ENCODE assay signal across 25 cellular contexts in genomic region chr15:40090774-40091455, GRCh38. TPM values are rescaled to one million over a fixed set of nuclear protein-coding genes. Genes with fewer than 3 reads are reported as not detected.
A peak's percentile ranks its signal among the peaks of the same experiment; 100 is the strongest.
DNase-seq lines count a peak whose midpoint lies in the region; ATAC-seq, FAIRE-seq and TF ChIP-seq lines count a peak whose summit lies in the region.
"Had no signal": no experiment of that assay in that cellular context is flagged by ENCODE, and none has a peak within 500 bp of the region (broad histone marks: within the 10 kb centered on the region; RNA-seq: fewer than 3 reads in every experiment).

No MANE protein-coding gene starts in this region.

- H3K4me1 ChIP-seq in HepG2 (ENCODE audit: insufficient read depth, low read length) (peaks cover 95% of the 10 kb centered on the region), right lobe of liver (peaks cover 0 to 42% (median 23%) of the 10 kb centered on the region in 4 donors), endodermal cell (ENCODE audit: control insufficient read depth, insufficient read depth, low read length) (peaks cover 65% of the 10 kb centered on the region), neuronal stem cell (ENCODE audit: control insufficient read depth in 2 of 2, insufficient read depth in 1 of 2, low read depth in 1 of 2, low read length in 2 of 2) (peaks cover 58 to 67% of the 10 kb centered on the region in 2 donors)

- no peak overlapping the region for H3K14ac ChIP-seq in neuronal stem cell (ENCODE audit: low read length)

- H3K4me3 Mint-ChIP-seq in endodermal cell (peak overlapping the region; percentile 28), CD14-positive monocyte (no peak overlapping the region)
- no peak overlapping the region for H3K4me3 Mint-ChIP-seq in activated CD4-positive, alpha-beta memory T cell treated with anti-CD3 and anti-CD28 coated beads, Interleukin-2, amount 10 ng/mL, durations not matched to agents 7 days and 5 days
- H3K4me3 Mint-ChIP-seq: CD4-positive, CD25-positive, alpha-beta regulatory T cell had no signal

- H2BK15ac ChIP-seq in neuronal stem cell (ENCODE audit: low read length), result no peak overlapping the region

- ATAC-seq in HepG2 (no peak), right lobe of liver (no peak), HG02981 (IDR thresholded peaks at IDR 0.05; ENCODE audit: unreplicated experiment) (no peak), HG03442 (IDR thresholded peaks at IDR 0.05; ENCODE audit: unreplicated experiment) (no peak)
- ATAC-seq: esophagus mucosa, mucosa of descending colon, PC-3 had no signal

- H3K27ac ChIP-seq in HepG2 (ENCODE audit: extremely low read length, insufficient read depth, low read length) (no peak overlapping the region), right lobe of liver (no peak overlapping the region), endodermal cell (ENCODE audit: low read depth, low read length) (no peak overlapping the region), neuronal stem cell (replicated peaks; ENCODE audit: low read length) (no peak overlapping the region)

- H4K91ac ChIP-seq in neuronal stem cell (ENCODE audit: low read depth, low read length, poor library complexity), result no peak overlapping the region

- H3K4me2 ChIP-seq in HepG2 (ENCODE audit: low read depth, low read length) (no peak overlapping the region), neuronal stem cell (ENCODE audit: insufficient read depth, low read length, poor library complexity, severe bottlenecking) (no peak overlapping the region)

- no peaks in the 10 kb centered on the region for H3K9me3 ChIP-seq in HepG2 (ENCODE audit: low read length)
- no peaks in the 10 kb centered on the region for H3K9me3 ChIP-seq in right lobe of liver
- no peaks in the 10 kb centered on the region for H3K9me3 ChIP-seq in endodermal cell (ENCODE audit: control insufficient read depth, low read length)
- no peaks in the 10 kb centered on the region for H3K9me3 ChIP-seq in neuronal stem cell (replicated peaks in 1 of 2; ENCODE audit: control insufficient read depth in 2 of 2, insufficient read depth in 1 of 2, low read depth in 1 of 2, low read length in 2 of 2)
- H3K9me3 ChIP-seq: mucosa of descending colon had no signal

- POLR2A ChIA-PET in HepG2 (lab: Yijun Ruan, JAX), result interaction anchor here (1.2 to 15.1 kb wide), 4 partner anchors 8 to 21 kb away, joined by 5 to 371 read pairs (median 51); partner anchors contain the start of gene BMF
- POLR2A ChIA-PET in activated CD4-positive, alpha-beta memory T cell treated with anti-CD3 and anti-CD28 coated beads, Interleukin-2, amount 10 ng/mL, durations not matched to agents 7 days and 5 days (lab: Charles Lee), result interaction anchor here (1.5 kb wide), 1 partner anchor 8 kb away, joined by 4 read pairs; no protein-coding TSS in a partner anchor

- BruUV-seq in HepG2 (replicated peaks; lab: Mats Ljungman, UMichigan), result TSS peak; percentile 8

- WGBS in HepG2 (ENCODE audit: low lambda C conversion rate), result 97% methylated on average over 8 of the region's 14 CpGs
- WGBS in right lobe of liver (ENCODE audit: insufficient coverage, low coverage, low lambda C conversion rate, missing lambda C conversion rate), result 80% methylated on average over 1 of the region's 14 CpGs
- 88 to 94% methylated on average over 8 to 14 of the region's 14 CpGs for WGBS in endodermal cell (ENCODE audit: insufficient coverage in 1 of 2, insufficient read length in 1 of 2), 2 experiments
- WGBS in neuronal stem cell (ENCODE audit: extremely low coverage in 2 of 2, insufficient read length in 2 of 2, insufficient replicate concordance in 1 of 2), 2 donors, result no CpG with 5 or more reads among the region's 14 CpGs

- H2BK5ac ChIP-seq in neuronal stem cell (ENCODE audit: low read length), result peak overlapping the region; percentile 11

- H3K36me3 Mint-ChIP-seq in endodermal cell (ENCODE audit: low read depth) (peaks cover 26% of the 10 kb centered on the region), CD14-positive monocyte (peaks cover 56% of the 10 kb centered on the region in 2 donors)
- peaks cover 4% of the 10 kb centered on the region for H3K36me3 Mint-ChIP-seq in activated CD4-positive, alpha-beta memory T cell treated with anti-CD3 and anti-CD28 coated beads, Interleukin-2, amount 10 ng/mL, durations not matched to agents 7 days and 5 days (ENCODE audit: low read depth)

- peaks cover 77% of the 10 kb centered on the region for H3K4me1 Mint-ChIP-seq in endodermal cell
- H3K4me1 Mint-ChIP-seq in CD14-positive monocyte, result peaks cover 48% of the 10 kb centered on the region
- H3K4me1 Mint-ChIP-seq in activated CD4-positive, alpha-beta memory T cell treated with anti-CD3 and anti-CD28 coated beads, Interleukin-2, amount 10 ng/mL, durations not matched to agents 7 days and 5 days, result peaks cover 24% of the 10 kb centered on the region

- no peak overlapping the region for H4K8ac ChIP-seq in neuronal stem cell (ENCODE audit: low read depth, low read length)

- in situ Hi-C loops in HepG2 (cut with HindIII; ENCODE audit: extremely low pct_ligation_motif_present, low pct_unique_long_range_greater_than_20kb), result no loop called here

- TF ChIP-seq EP300 in HepG2 (IDR thresholded peaks at IDR 0.05; ENCODE audit: low read depth in 2 of 2, low read length in 2 of 2) (no peak), HepG2 (CRISPR knock-in tag; IDR thresholded peaks at IDR 0.05; ENCODE audit: borderline replicate concordance) (no peak)

- no peaks in the 10 kb centered on the region for H4K20me1 ChIP-seq in HepG2 (ENCODE audit: insufficient read depth, low read length)

- H3K9ac ChIP-seq in HepG2 (ENCODE audit: insufficient read depth, low read depth, low read length), result no peak overlapping the region
- no peak overlapping the region for H3K9ac ChIP-seq in endodermal cell (ENCODE audit: extremely low read depth, low read length, poor library complexity, severe bottlenecking)
- no peak overlapping the region for H3K9ac ChIP-seq in neuronal stem cell (ENCODE audit: low read depth, low read length, poor library complexity)

- no peak overlapping the region for H3K4me3 ChIP-seq in HepG2 (replicated peaks in 1 of 3; ENCODE audit: insufficient read depth in 1 of 3, low read depth in 2 of 3, low read length in 3 of 3)
- no peak overlapping the region for H3K4me3 ChIP-seq in right lobe of liver
- no peak overlapping the region for H3K4me3 ChIP-seq in endodermal cell (ENCODE audit: low read length)
- no peak overlapping the region for H3K4me3 ChIP-seq in neuronal stem cell (ENCODE audit: low read length in 2 of 2)
- H3K4me3 ChIP-seq: mucosa of descending colon had no signal

- H3K36me3 ChIP-seq in HepG2 (replicated peaks in 1 of 2; ENCODE audit: control insufficient read depth in 1 of 2, insufficient read depth in 2 of 2, low read length in 2 of 2), result peaks cover 0 to 9% of the 10 kb centered on the region in 2 experiments; a peak in 3 of 5 replicates
- H3K36me3 ChIP-seq in right lobe of liver, result no peaks in the 10 kb centered on the region
- peaks cover 15% of the 10 kb centered on the region for H3K36me3 ChIP-seq in endodermal cell (ENCODE audit: control insufficient read depth, insufficient read depth, low read length)
- no peaks in the 10 kb centered on the region for H3K36me3 ChIP-seq in neuronal stem cell (replicated peaks in 1 of 2; ENCODE audit: control insufficient read depth in 2 of 2, insufficient read depth in 2 of 2, low read length in 2 of 2)
- H3K36me3 ChIP-seq: WERI-Rb-1 had no signal

- H3K18ac ChIP-seq in neuronal stem cell (ENCODE audit: low read length), result peak overlapping the region; percentile 9

- no peaks in the 10 kb centered on the region for H3K79me2 ChIP-seq in HepG2 (ENCODE audit: insufficient read depth, low read length)

- no peaks in the 10 kb centered on the region for H3K27me3 Mint-ChIP-seq in endodermal cell (ENCODE audit: insufficient read depth)
- H3K27me3 Mint-ChIP-seq in CD14-positive monocyte (ENCODE audit: low read depth in 3 of 3), result peaks cover 0 to 2% (median 1%) of the 10 kb centered on the region in 3 donors
- peaks cover 2% of the 10 kb centered on the region for H3K27me3 Mint-ChIP-seq in activated CD4-positive, alpha-beta memory T cell treated with anti-CD3 and anti-CD28 coated beads, Interleukin-2, amount 10 ng/mL, durations not matched to agents 7 days and 5 days
- H3K27me3 Mint-ChIP-seq: CD4-positive, CD25-positive, alpha-beta regulatory T cell had no signal

- H3K9me3 Mint-ChIP-seq in endodermal cell, result no peaks in the 10 kb centered on the region
- H3K9me3 Mint-ChIP-seq in CD14-positive monocyte, result no peaks in the 10 kb centered on the region
- H3K9me3 Mint-ChIP-seq in activated CD4-positive, alpha-beta memory T cell treated with anti-CD3 and anti-CD28 coated beads, Interleukin-2, amount 10 ng/mL, durations not matched to agents 7 days and 5 days, result no peaks in the 10 kb centered on the region
- H3K9me3 Mint-ChIP-seq: CD4-positive, CD25-positive, alpha-beta regulatory T cell had no signal

- H2BK120ac ChIP-seq in neuronal stem cell (ENCODE audit: low read depth, low read length), result no peak overlapping the region

- DNase-seq in HepG2 (ENCODE audit: low spot score) (no peak), right lobe of liver (no peak), endodermal cell (no peak), neuronal stem cell (ENCODE audit: low spot score) (no peak), CD14-positive monocyte (ENCODE audit: low spot score) (no peak)
- DNase-seq in activated CD4-positive, alpha-beta memory T cell treated with anti-CD3 and anti-CD28 coated beads, Interleukin-2, amount 10 ng/mL, durations not matched to agents 7 days and 5 days, result no peak
- DNase-seq: ACHN; activated CD4-positive, alpha-beta T cell treated with anti-CD3 and anti-CD28 coated beads, Interleukin-2, amount 50 U/mL, for 48 hours; amniotic stem cell; CD4-positive, CD25-positive, alpha-beta regulatory T cell; DMS153; GDM1; KG1; mucosa of descending colon; NCI-H187; NCI-H2227 treated with DMSO at 0.1 percent for 48 hours; NCI-H774; nucleus accumbens; PC-3; stimulated activated CD4-positive, alpha-beta T cell treated with anti-CD3 and anti-CD28 coated beads, Interleukin-12 subunit alpha, Interleukin-12 subunit beta, amount 100 ng/mL, for 4 hours had no signal

- H3K27me3 ChIP-seq in HepG2 (ENCODE audit: control insufficient read depth in 1 of 2, insufficient read depth in 2 of 2, low read length in 2 of 2) (no peaks in the 10 kb centered on the region), right lobe of liver (no peaks in the 10 kb centered on the region), endodermal cell (ENCODE audit: control insufficient read depth, insufficient read depth, low read length, poor library complexity, severe bottlenecking) (no peaks in the 10 kb centered on the region), neuronal stem cell (ENCODE audit: control insufficient read depth in 3 of 3, insufficient read depth in 3 of 3, low read depth in 1 of 3, low read length in 3 of 3) (peaks cover 0 to 21% (median 0%) of the 10 kb centered on the region in 3 experiments)

- H3K23ac ChIP-seq in neuronal stem cell (ENCODE audit: low read depth, low read length, poor library complexity), result no peak overlapping the region

- H2BK12ac ChIP-seq in neuronal stem cell (ENCODE audit: low read length), result no peak overlapping the region

- intact Hi-C loops in HepG2 (cut with micrococcal nuclease; ENCODE audit: unreplicated experiment), result no loop called here
- intact Hi-C loops in right lobe of liver (cut with DNase I), result no loop called here
- intact Hi-C loops in CD14-positive monocyte (cut with micrococcal nuclease), result no loop called here

- H2AK5ac ChIP-seq in neuronal stem cell (ENCODE audit: low read depth, low read length), result no peak overlapping the region

- H2AFZ ChIP-seq in HepG2 (ENCODE audit: low read length) (no peak overlapping the region), neuronal stem cell (ENCODE audit: low read length) (no peak overlapping the region)

- TF ChIP-seq POLR2A in HepG2 (IDR thresholded peaks at IDR 0.05; ENCODE audit: insufficient read depth in 1 of 2, low read depth in 2 of 2, low read length in 2 of 2), result no peak
- no peak for TF ChIP-seq POLR2A in right lobe of liver (IDR thresholded peaks at IDR 0.05)

- no peak for FAIRE-seq in HepG2 (lab: Jason Lieb, UNC)
- FAIRE-seq: frontal cortex had no signal

- H3K4ac ChIP-seq in neuronal stem cell (ENCODE audit: low read length), result no peak overlapping the region

- TF ChIP-seq RAD21 in HepG2 (CRISPR knock-in tag; IDR thresholded peaks at IDR 0.05), result no peak

- TF ChIP-seq CTCF in HepG2 (CRISPR knock-in tag; IDR thresholded peaks at IDR 0.05) (no peak), right lobe of liver (IDR thresholded peaks at IDR 0.05) (no peak), endodermal cell (conservative IDR thresholded peaks at IDR 0.05) (no peak), CD14-positive monocyte (IDR thresholded peaks at IDR 0.05) (no peak)

- H3K79me1 ChIP-seq in neuronal stem cell (ENCODE audit: low read depth, low read length), result no peaks in the 10 kb centered on the region

- CTCF ChIA-PET in HepG2 (lab: Yijun Ruan, JAX; ENCODE audit: low intra/inter-chr PET ratio, low total read pairs), result no interaction called here
- CTCF ChIA-PET in activated CD4-positive, alpha-beta memory T cell treated with anti-CD3 and anti-CD28 coated beads, Interleukin-2, amount 10 ng/mL, durations not matched to agents 7 days and 5 days (lab: Charles Lee), result interaction anchor here (1.0 kb wide), 1 partner anchor 14 kb away, joined by 3 read pairs; no protein-coding TSS in a partner anchor

- peak overlapping the region; percentile 86 for H3K27ac Mint-ChIP-seq in endodermal cell
- no peak overlapping the region for H3K27ac Mint-ChIP-seq in CD14-positive monocyte
- no peak overlapping the region for H3K27ac Mint-ChIP-seq in activated CD4-positive, alpha-beta memory T cell treated with anti-CD3 and anti-CD28 coated beads, Interleukin-2, amount 10 ng/mL, durations not matched to agents 7 days and 5 days
- H3K27ac Mint-ChIP-seq: CD4-positive, CD25-positive, alpha-beta regulatory T cell had no signal

RNA-seq across cellular contexts. Expression of gene BMF, which starts 17.8 kb away (rescaled TPM):
- total RNA-seq in HepG2 (2016; rRNA removed; fragmentation: Illumina TruSeq; extraction: Trizol), result 5.4 and 8.7 TPM in 2 replicates
- 0.88 and 1.0 TPM in 2 replicates for total RNA-seq in HepG2 (2016; cell fraction: cytosol; rRNA removed; fragmentation: Illumina TruSeq; extraction: Trizol; ENCODE audit: low read depth)
- 5.1 and 9.6 TPM in 2 replicates for total RNA-seq in HepG2 (2016; cell fraction: insoluble cytoplasmic fraction; rRNA removed; fragmentation: Illumina TruSeq; extraction: Trizol)
- total RNA-seq in HepG2 (2016; cell fraction: membrane; rRNA removed; fragmentation: Illumina TruSeq; extraction: Trizol), result 2.8 and 3.2 TPM in 2 replicates
- total RNA-seq in HepG2 (2016; cell fraction: nucleus; rRNA removed; fragmentation: Illumina TruSeq; extraction: Trizol), result 11.8 and 14.8 TPM in 2 replicates
- polyA plus RNA-seq in HepG2 (2011; rRNA removed), result 15.9 and 32.7 TPM in 2 replicates
- 12.2 and 20.6 TPM in 2 replicates for polyA plus RNA-seq in HepG2 (2011; cell fraction: cytosol; rRNA removed)
- 28.3 and 48.7 TPM in 2 replicates for polyA plus RNA-seq in HepG2 (2011; cell fraction: nucleus; rRNA removed)
- 14.9 and 27.8 TPM in 2 replicates for polyA plus RNA-seq in HepG2 (2012)
- 0.38 and 0.44 TPM in 2 replicates for polyA plus RNA-seq in HepG2 (2016; cell fraction: cytosol; fragmentation: Illumina TruSeq; extraction: Trizol; ENCODE audit: low read depth)
- 4.3 and 4.9 TPM in 2 replicates for polyA plus RNA-seq in HepG2 (2016; cell fraction: insoluble cytoplasmic fraction; fragmentation: Illumina TruSeq; extraction: Trizol; ENCODE audit: low read depth)
- polyA plus RNA-seq in HepG2 (2016; cell fraction: membrane; fragmentation: Illumina TruSeq; extraction: Trizol; ENCODE audit: low read depth), result 0.95 and 1.0 TPM in 2 replicates
- 13.0 and 15.3 TPM in 2 replicates for polyA plus RNA-seq in HepG2 (2016; cell fraction: nucleus; fragmentation: Illumina TruSeq; extraction: Trizol; ENCODE audit: insufficient read depth, low read depth)
- polyA minus RNA-seq in HepG2 (2011; rRNA and poly(A)+ RNA removed; ENCODE audit: low replicate concordance), result 3.0 and 44.4 TPM in 2 replicates
- polyA minus RNA-seq in HepG2 (2011; cell fraction: cytosol; rRNA and poly(A)+ RNA removed), result 11.2 and 23.6 TPM in 2 replicates
- polyA minus RNA-seq in HepG2 (2011; cell fraction: nucleus; rRNA and poly(A)+ RNA removed), result 23.4 and 35.4 TPM in 2 replicates
- 1 to 10 TPM; 1.7 to 7.3 (median 3.4) TPM for total RNA-seq in right lobe of liver
- 10 to 100 TPM; 48.3 to 53.5 TPM for total RNA-seq in endodermal cell
- polyA plus RNA-seq in endodermal cell (2013, experiment 1 of 2), result 42.5 TPM
- polyA plus RNA-seq in endodermal cell (2013, experiment 2 of 2), result 44.3 TPM
- polyA plus RNA-seq in neuronal stem cell (2013, experiment 1 of 2), result 6.6 TPM
- 6.6 TPM for polyA plus RNA-seq in neuronal stem cell (2013, experiment 2 of 2)
- 1 to 10 TPM; 5.6 to 6.5 TPM for polyA plus RNA-seq in CD14-positive monocyte
- 10 to 100 TPM; 25.7 to 30.2 TPM for total RNA-seq in activated CD4-positive, alpha-beta memory T cell treated with anti-CD3 and anti-CD28 coated beads, Interleukin-2, amount 10 ng/mL, durations not matched to agents 7 days and 5 days

RNA-seq across cellular contexts. Expression of gene SRP14, which starts 51.9 kb away (rescaled TPM):
- 208 and 346 TPM in 2 replicates for total RNA-seq in HepG2 (2016; rRNA removed; fragmentation: Illumina TruSeq; extraction: Trizol)
- 41.2 and 44.6 TPM in 2 replicates for total RNA-seq in HepG2 (2016; cell fraction: cytosol; rRNA removed; fragmentation: Illumina TruSeq; extraction: Trizol; ENCODE audit: low read depth)
- total RNA-seq in HepG2 (2016; cell fraction: insoluble cytoplasmic fraction; rRNA removed; fragmentation: Illumina TruSeq; extraction: Trizol), result 215 and 364 TPM in 2 replicates
- 66.6 and 67.3 TPM in 2 replicates for total RNA-seq in HepG2 (2016; cell fraction: membrane; rRNA removed; fragmentation: Illumina TruSeq; extraction: Trizol)
- total RNA-seq in HepG2 (2016; cell fraction: nucleus; rRNA removed; fragmentation: Illumina TruSeq; extraction: Trizol), result 83.4 and 83.7 TPM in 2 replicates
- 257 and 356 TPM in 2 replicates for polyA plus RNA-seq in HepG2 (2011; rRNA removed)
- 182 and 220 TPM in 2 replicates for polyA plus RNA-seq in HepG2 (2011; cell fraction: cytosol; rRNA removed)
- polyA plus RNA-seq in HepG2 (2011; cell fraction: nucleus; rRNA removed), result 51.4 and 52.1 TPM in 2 replicates
- polyA plus RNA-seq in HepG2 (2012), result 184 and 206 TPM in 2 replicates
- polyA plus RNA-seq in HepG2 (2016; cell fraction: cytosol; fragmentation: Illumina TruSeq; extraction: Trizol; ENCODE audit: low read depth), result 72.3 and 76.1 TPM in 2 replicates
- polyA plus RNA-seq in HepG2 (2016; cell fraction: insoluble cytoplasmic fraction; fragmentation: Illumina TruSeq; extraction: Trizol; ENCODE audit: low read depth), result 607 and 646 TPM in 2 replicates
- polyA plus RNA-seq in HepG2 (2016; cell fraction: membrane; fragmentation: Illumina TruSeq; extraction: Trizol; ENCODE audit: low read depth), result 102 TPM in 2 replicates
- 218 and 240 TPM in 2 replicates for polyA plus RNA-seq in HepG2 (2016; cell fraction: nucleus; fragmentation: Illumina TruSeq; extraction: Trizol; ENCODE audit: insufficient read depth, low read depth)
- polyA minus RNA-seq in HepG2 (2011; rRNA and poly(A)+ RNA removed; ENCODE audit: low replicate concordance), result 39.8 and 85.1 TPM in 2 replicates
- 43.2 and 55.2 TPM in 2 replicates for polyA minus RNA-seq in HepG2 (2011; cell fraction: cytosol; rRNA and poly(A)+ RNA removed)
- 31.1 and 41.5 TPM in 2 replicates for polyA minus RNA-seq in HepG2 (2011; cell fraction: nucleus; rRNA and poly(A)+ RNA removed)
- 100 to 1,000 TPM in 2 of 6 experiments, 10 to 100 TPM in 4; 57.9 to 277 (median 81.0) TPM for total RNA-seq in right lobe of liver
- total RNA-seq in endodermal cell, result 100 to 1,000 TPM; 237 to 293 TPM
- 519 TPM for polyA plus RNA-seq in endodermal cell (2013, experiment 1 of 2)
- polyA plus RNA-seq in endodermal cell (2013, experiment 2 of 2), result 534 TPM
- polyA plus RNA-seq in neuronal stem cell (2013, experiment 1 of 2), result 655 TPM
- polyA plus RNA-seq in neuronal stem cell (2013, experiment 2 of 2), result 647 TPM
- polyA plus RNA-seq in CD14-positive monocyte, result 100 to 1,000 TPM; 525 to 548 TPM
- 100 to 1,000 TPM; 150 to 153 TPM for total RNA-seq in activated CD4-positive, alpha-beta memory T cell treated with anti-CD3 and anti-CD28 coated beads, Interleukin-2, amount 10 ng/mL, durations not matched to agents 7 days and 5 days
